9 cellular contexts compared by ENCODE assay signal in the genomic region with DNA sequence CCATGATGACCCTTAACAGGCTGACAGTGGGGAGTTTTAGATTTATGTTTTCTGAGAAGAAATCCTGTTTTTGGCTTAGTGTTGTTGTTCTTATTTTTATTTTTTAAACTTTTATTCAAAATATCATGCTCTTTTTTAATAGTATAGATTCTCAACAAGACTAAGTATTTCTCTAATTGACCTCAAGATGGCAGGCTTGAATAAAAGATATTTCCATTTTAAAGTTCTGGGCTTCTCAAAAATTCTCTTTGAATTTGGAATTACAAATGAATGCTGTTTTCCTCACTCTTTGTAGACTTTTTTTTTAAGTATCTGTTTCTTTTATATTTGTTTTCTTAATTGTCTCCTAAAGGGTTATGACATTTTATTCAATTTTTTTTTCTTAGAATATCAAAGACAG. TPM values are rescaled to one million over a fixed set of nuclear protein-coding genes. Genes with fewer than 3 reads are reported as not detected.
DNase-seq lines count a peak whose midpoint lies in the region; ATAC-seq and TF ChIP-seq lines count a peak whose summit lies in the region.
"Had no signal": no experiment of that assay in that cellular context is flagged by ENCODE, and none has a peak within 500 bp of the region (broad histone marks: within the 10 kb centered on the region; RNA-seq: fewer than 3 reads in every experiment).

No MANE protein-coding gene starts in this region.

- no peak overlapping the region for H3K4me3 ChIP-seq in WI38 (ENCODE audit: low read depth, low read length)

- H3K36me3 Mint-ChIP-seq in mesothelial cell of epicardium, result no peaks in the 10 kb centered on the region
- no peaks in the 10 kb centered on the region for H3K36me3 Mint-ChIP-seq in activated naive CD4-positive, alpha-beta T cell treated with anti-CD3 and anti-CD28 coated beads for 36 hours (ENCODE audit: low read depth)

- TF ChIP-seq CTCF in WI38 (IDR thresholded peaks at IDR 0.05; ENCODE audit: low read depth, low read length) (0 out of 2 replicates have a peak, but pooled peaks have one; percentile 1), mesothelial cell of epicardium (IDR thresholded peaks at IDR 0.05; ENCODE audit: unreplicated experiment) (peak; percentile 51)

- no peak overlapping the region for H3K4me3 Mint-ChIP-seq in mesothelial cell of epicardium
- H3K4me3 Mint-ChIP-seq in activated naive CD4-positive, alpha-beta T cell treated with anti-CD3 and anti-CD28 coated beads for 36 hours, result no peak overlapping the region
- H3K4me3 Mint-ChIP-seq: T-helper 2 cell treated with Interferon-gamma antibody and Interleukin-4, amounts not matched to agents 5 μg/mL and 100 μg/mL, for 36 hours had no signal

- no peaks in the 10 kb centered on the region for H3K9me3 Mint-ChIP-seq in mesothelial cell of epicardium
- H3K9me3 Mint-ChIP-seq in activated naive CD4-positive, alpha-beta T cell treated with anti-CD3 and anti-CD28 coated beads for 36 hours, result no peaks in the 10 kb centered on the region
- H3K9me3 Mint-ChIP-seq: T-helper 2 cell treated with Interferon-gamma antibody and Interleukin-4, amounts not matched to agents 5 μg/mL and 100 μg/mL, for 36 hours had no signal

- no peak overlapping the region for H3K27ac Mint-ChIP-seq in mesothelial cell of epicardium
- H3K27ac Mint-ChIP-seq in activated naive CD4-positive, alpha-beta T cell treated with anti-CD3 and anti-CD28 coated beads for 36 hours, result no peak overlapping the region
- H3K27ac Mint-ChIP-seq: T-helper 2 cell treated with Interferon-gamma antibody and Interleukin-4, amounts not matched to agents 5 μg/mL and 100 μg/mL, for 36 hours had no signal

- CTCF ChIA-PET in activated naive CD4-positive, alpha-beta T cell treated with anti-CD3 and anti-CD28 coated beads for 36 hours (lab: Charles Lee), result no interaction called here

- peaks cover 7% of the 10 kb centered on the region for H3K27me3 Mint-ChIP-seq in mesothelial cell of epicardium (ENCODE audit: low read depth)
- no peaks in the 10 kb centered on the region for H3K27me3 Mint-ChIP-seq in activated naive CD4-positive, alpha-beta T cell treated with anti-CD3 and anti-CD28 coated beads for 36 hours (ENCODE audit: low read depth)

- intact Hi-C loops in activated naive CD4-positive, alpha-beta T cell treated with anti-CD3 and anti-CD28 coated beads for 36 hours (cut with micrococcal nuclease), result no loop called here

- H3K4me1 Mint-ChIP-seq in mesothelial cell of epicardium, result no peaks in the 10 kb centered on the region
- H3K4me1 Mint-ChIP-seq in activated naive CD4-positive, alpha-beta T cell treated with anti-CD3 and anti-CD28 coated beads for 36 hours (ENCODE audit: low read depth), result no peaks in the 10 kb centered on the region

- no peak for ATAC-seq in HG03520 (IDR thresholded peaks at IDR 0.05; ENCODE audit: unreplicated experiment)

- DNase-seq in ELR (ENCODE audit: low read depth) (peak; percentile 33), NCI-H1105 (lab: John Stamatoyannopoulos, UW) (peak; percentile 22), mesothelial cell of epicardium (ENCODE audit: low spot score in 2 of 2, unreplicated experiment in 2 of 2) (no peak), HUDEP-2 (lab: John Stamatoyannopoulos, UW; ENCODE audit: unreplicated experiment in 76 of 76) (no peak)
- DNase-seq in activated naive CD4-positive, alpha-beta T cell treated with anti-CD3 and anti-CD28 coated beads for 36 hours, result no peak
- DNase-seq in stimulated activated CD4-positive, alpha-beta T cell treated with anti-CD3 and anti-CD28 coated beads, Interleukin-2, amount 100 ng/mL, for 48 hours, result no peak

RNA-seq across cellular contexts. Expression of a gene that starts 50.0 kb away (rescaled TPM):
- total RNA-seq in mesothelial cell of epicardium, result 0.34 to 0.51 TPM (median 0.38 TPM) in 3 replicates
- not detected for total RNA-seq in activated naive CD4-positive, alpha-beta T cell treated with anti-CD3 and anti-CD28 coated beads for 36 hours

Comparison
In these comparisons a context has a peak if more than half of its experiments do, and no peak if none do; other contexts are left out.
1. DNase-seq: peak in ELR (single experiment) and NCI-H1105 (single experiment); none in mesothelial cell of epicardium (0 of 2), activated naive CD4-positive, alpha-beta T cell treated with anti-CD3 and anti-CD28 coated beads for 36 hours (single experiment), HUDEP-2 (0 of 76) and stimulated activated CD4-positive, alpha-beta T cell treated with anti-CD3 and anti-CD28 coated beads, Interleukin-2, amount 100 ng/mL, for 48 hours (0 of 2).